Comparison of ENCODE assay signal across 7 cellular contexts in the genomic region with DNA sequence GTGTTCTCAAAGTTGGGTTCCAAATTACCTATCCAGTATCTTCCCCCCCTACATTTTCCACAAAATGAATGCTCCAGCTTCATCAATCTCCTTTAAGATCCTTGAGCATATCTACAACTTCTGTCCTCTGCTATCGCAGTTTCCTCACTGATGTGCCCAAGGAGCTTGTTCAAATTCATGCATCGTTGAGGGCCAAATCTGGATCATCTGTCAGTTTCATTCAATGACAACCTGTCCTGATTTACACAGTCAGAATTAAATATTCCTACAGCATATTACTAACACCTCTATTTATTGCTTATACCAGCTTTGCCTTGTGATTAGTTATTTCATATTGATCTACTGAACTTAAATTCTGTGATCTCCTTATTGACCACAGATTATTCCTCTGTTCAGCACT.
"Had no signal": no experiment of that assay in that cellular context is flagged by ENCODE, and none has a peak within 500 bp of the region (broad histone marks: within the 10 kb centered on the region; RNA-seq: fewer than 3 reads in every experiment).

No MANE protein-coding gene starts in this region.

- H3K4me1 Mint-ChIP-seq: IgD-negative memory B cell had no signal

- H3K4me3 ChIP-seq: K562 had no signal

- H3K9me3 Mint-ChIP-seq: IgD-negative memory B cell had no signal

- H3K36me3 Mint-ChIP-seq: IgD-negative memory B cell had no signal

- H3K27ac Mint-ChIP-seq: IgD-negative memory B cell had no signal

- H3K27ac ChIP-seq: HL-60 had no signal

- H3K4me3 Mint-ChIP-seq: IgD-negative memory B cell had no signal

- DNase-seq: IMR-90, KBM-7, KG1 had no signal

- ATAC-seq: HepG2, K562 had no signal

- H3K27me3 Mint-ChIP-seq: IgD-negative memory B cell had no signal
